8 cellular contexts compared by ENCODE assay signal in the genomic region with DNA sequence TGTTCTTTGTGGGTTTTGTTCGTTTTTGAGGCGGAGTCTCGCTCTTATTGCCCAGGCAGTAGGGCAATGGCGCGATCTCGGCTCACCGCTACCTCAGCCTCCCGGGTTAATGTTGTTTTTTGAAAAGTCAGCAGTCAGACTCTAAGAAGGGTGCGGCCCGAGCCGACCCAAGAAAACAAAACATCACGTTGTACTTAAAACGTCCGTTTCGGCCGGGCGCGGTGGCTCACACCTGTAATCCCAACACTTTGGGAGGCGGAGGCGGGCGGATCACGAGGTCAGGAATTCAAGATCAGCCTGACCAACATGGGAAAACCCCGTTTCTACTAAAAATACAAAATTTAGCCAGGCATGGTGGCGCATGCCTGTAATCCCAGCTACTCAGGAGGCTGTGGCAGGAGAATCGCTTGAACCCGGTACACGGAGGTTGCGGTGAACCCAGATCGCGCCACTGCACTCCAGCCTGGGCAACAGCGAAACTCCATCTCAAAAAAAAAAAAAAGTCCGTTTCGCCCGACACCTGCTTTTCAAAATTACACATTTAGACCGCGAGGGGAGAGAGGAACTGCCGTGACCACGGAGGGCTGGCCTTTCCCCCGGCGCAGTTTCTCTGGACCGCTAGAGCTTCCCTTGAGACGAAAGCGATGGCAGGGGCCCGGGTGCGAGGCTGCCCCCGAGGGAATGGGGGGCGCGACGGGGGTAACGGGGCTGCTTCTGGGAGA. TPM values are rescaled to one million over a fixed set of nuclear protein-coding genes. Genes with fewer than 3 reads are reported as not detected.
DNase-seq lines count a peak whose midpoint lies in the region; ATAC-seq, FAIRE-seq and TF ChIP-seq lines count a peak whose summit lies in the region.

No MANE protein-coding gene starts in this region.

- H3K4me1 ChIP-seq in RWPE2 (ENCODE audit: insufficient read depth, poor library complexity, severe bottlenecking) (peaks cover 42% of the 10 kb centered on the region), small intestine (ENCODE audit: control insufficient read depth in 2 of 2, insufficient read depth in 1 of 2, low read depth in 1 of 2, low read length in 1 of 2) (peaks cover 0 to 8% of the 10 kb centered on the region in 2 donors)

- in situ Hi-C loops in astrocyte of the cerebellum (cut with HindIII; ENCODE audit: low sequenced_read_pairs), result no loop called here

- peak; percentile 53 for ATAC-seq in GM19328 (IDR thresholded peaks at IDR 0.05; ENCODE audit: unreplicated experiment)
- peak; percentile 64 for ATAC-seq in HG03354 (IDR thresholded peaks at IDR 0.05; ENCODE audit: poor library complexity, severe bottlenecking, unreplicated experiment)
- 0 out of 3 replicates have a peak, but pooled peaks have one; percentile 1 for ATAC-seq in RWPE2 (ENCODE audit: low read depth)

- H3K4me1 Mint-ChIP-seq in CD14-positive monocyte, result peaks cover 38% of the 10 kb centered on the region

- H3K4me3 Mint-ChIP-seq in CD14-positive monocyte, result peak overlapping the region; percentile 87 to 94

- intact Hi-C loops in CD14-positive monocyte (cut with micrococcal nuclease), result loop anchor here in 1 of 2 donors (10.0 kb wide), 1 partner anchor 371 kb away; no protein-coding TSS in a partner anchor

- 1% methylated on average over 46 to 50 of the region's 50 CpGs for WGBS in small intestine, 3 donors

- TF ChIP-seq CTCF in CD14-positive monocyte (IDR thresholded peaks at IDR 0.05) (peak; percentile 23), RWPE2 (IDR thresholded peaks at IDR 0.05; ENCODE audit: poor library complexity, severe bottlenecking) (no peak), astrocyte of the cerebellum (IDR thresholded peaks at IDR 0.05; ENCODE audit: low read depth, low read length, missing control alignments) (no peak)

- H3K9me3 ChIP-seq in RWPE2 (ENCODE audit: severe bottlenecking) (no peaks in the 10 kb centered on the region), iPS-18c (ENCODE audit: control insufficient read depth, insufficient read depth, low read length) (no peaks in the 10 kb centered on the region), small intestine (ENCODE audit: control insufficient read depth, low read depth) (no peaks in the 10 kb centered on the region)

- peaks cover 30 to 43% (median 33%) of the 10 kb centered on the region in 3 donors for H3K27me3 Mint-ChIP-seq in CD14-positive monocyte (ENCODE audit: low read depth in 3 of 3)

- H3K27ac Mint-ChIP-seq in CD14-positive monocyte, result peak overlapping the region in 4 of 7 donors; percentile 2 to 78 (median 50)

- DNase-seq in CD14-positive monocyte (ENCODE audit: low spot score) (no peak), RWPE2 (ENCODE audit: low spot score) (no peak), astrocyte of the cerebellum (ENCODE audit: low read depth) (no peak), small intestine (peak; percentile 42), NCI-H187 treated with DMSO at 0.1 percent for 48 hours (lab: John Stamatoyannopoulos, UW) (no peak)

- H3K27ac ChIP-seq in RWPE2 (ENCODE audit: poor library complexity, severe bottlenecking) (peak overlapping the region; percentile 80), small intestine (ENCODE audit: low read depth in 1 of 2, low read length in 1 of 2) (peak overlapping the region; percentile 42 to 95)

- no peak for FAIRE-seq in small intestine (lab: Jason Lieb, UNC)

- peaks cover 0 to 3% (median 0%) of the 10 kb centered on the region in 7 donors for H3K9me3 Mint-ChIP-seq in CD14-positive monocyte

- H3K27me3 ChIP-seq in RWPE2 (ENCODE audit: insufficient read depth, poor library complexity, severe bottlenecking) (no peaks in the 10 kb centered on the region), small intestine (ENCODE audit: control insufficient read depth in 2 of 2, insufficient read depth in 2 of 2, low read length in 2 of 2) (no peaks in the 10 kb centered on the region)

- peaks cover 49% of the 10 kb centered on the region for H3K36me3 ChIP-seq in RWPE2 (ENCODE audit: low read depth)
- H3K36me3 ChIP-seq in small intestine (ENCODE audit: control insufficient read depth in 2 of 2, insufficient read depth in 2 of 2, low read length in 2 of 2), result no peaks in the 10 kb centered on the region

- H3K36me3 Mint-ChIP-seq in CD14-positive monocyte, result peaks cover 0 to 2% of the 10 kb centered on the region in 2 donors

- peak overlapping the region; percentile 88 for H3K4me3 ChIP-seq in RWPE2 (ENCODE audit: severe bottlenecking)
- H3K4me3 ChIP-seq in astrocyte of the cerebellum (ENCODE audit: low read depth, low read length), result peak overlapping the region; percentile 73
- peak overlapping the region; percentile 86 for H3K4me3 ChIP-seq in iPS-18c (ENCODE audit: insufficient read depth, low read depth, low read length)
- H3K4me3 ChIP-seq in small intestine (ENCODE audit: low read depth in 1 of 2, low read length in 2 of 2), result peak overlapping the region; percentile 62 to 96

RNA-seq across cellular contexts. Expression of a gene that starts 0.6 kb away (rescaled TPM):
- polyA plus RNA-seq in CD14-positive monocyte (10 to 100 TPM; 21.1 to 34.9 TPM), small intestine (100 to 1,000 TPM in 1 of 3 donors, 10 to 100 TPM in 2; 19.2 to 203 (median 30.0) TPM)

RNA-seq across cellular contexts. Expression of a gene that starts 35.0 kb away (rescaled TPM):
- polyA plus RNA-seq in CD14-positive monocyte (not detected), small intestine (not detected)

RNA-seq across cellular contexts. Expression of a gene that starts 38.7 kb away (rescaled TPM):
- polyA plus RNA-seq in CD14-positive monocyte, result 10 to 100 TPM; 17.5 to 21.4 TPM
- 10 to 100 TPM; 19.5 to 23.3 (median 21.3) TPM for polyA plus RNA-seq in small intestine

Comparison
In these comparisons a context has a peak if more than half of its experiments do, and no peak if none do; other contexts are left out.
1. ATAC-seq: peak in every context shown above with its lines; median percentile 64 in HG03354; 53 in GM19328; 1 in RWPE2.